In genomic region chr6:43570876-43571441, GRCh38 we compare ENCODE assay signal across 7 cellular contexts. TPM values are rescaled to one million over a fixed set of nuclear protein-coding genes. Genes with fewer than 3 reads are reported as not detected.
DNase-seq lines count a peak whose midpoint lies in the region; ATAC-seq lines count a peak whose summit lies in the region.
"Had no signal": no experiment of that assay in that cellular context is flagged by ENCODE, and none has a peak within 500 bp of the region (broad histone marks: within the 10 kb centered on the region; RNA-seq: fewer than 3 reads in every experiment).

No MANE protein-coding gene starts in this region.

- no peaks in the 10 kb centered on the region for H3K9me3 Mint-ChIP-seq in activated CD4-positive, alpha-beta T cell treated with anti-CD3 and anti-CD28 coated beads, Interleukin-2, amount 10 ng/mL, durations not matched to agents 7 days and 5 days
- H3K9me3 Mint-ChIP-seq in activated CD8-positive, alpha-beta T cell treated with anti-CD3 and anti-CD28 coated beads, Interleukin-2, amount 10 ng/mL, durations not matched to agents 7 days and 5 days (ENCODE audit: insufficient read depth), result no peaks in the 10 kb centered on the region
- H3K9me3 Mint-ChIP-seq: H9 had no signal

- CTCF ChIA-PET in activated CD4-positive, alpha-beta T cell treated with anti-CD3 and anti-CD28 coated beads, Interleukin-2, amount 10 ng/mL, durations not matched to agents 7 days and 5 days (lab: Charles Lee), result interaction anchor here (0.7 to 1.6 kb wide), 4 partner anchors 14 to 49 kb away, joined by 3 to 4 read pairs (median 4); no protein-coding TSS in a partner anchor
- CTCF ChIA-PET in activated CD8-positive, alpha-beta T cell treated with anti-CD3 and anti-CD28 coated beads, Interleukin-2, amount 10 ng/mL, durations not matched to agents 7 days and 5 days (lab: Charles Lee), result interaction anchor here (1.2 to 1.6 kb wide), 2 partner anchors 8 to 37 kb away, joined by 4 to 6 read pairs; no protein-coding TSS in a partner anchor

- peak overlapping the region; percentile 70 for H3K27ac Mint-ChIP-seq in activated CD4-positive, alpha-beta T cell treated with anti-CD3 and anti-CD28 coated beads, Interleukin-2, amount 10 ng/mL, durations not matched to agents 7 days and 5 days
- peak overlapping the region; percentile 36 for H3K27ac Mint-ChIP-seq in activated CD8-positive, alpha-beta T cell treated with anti-CD3 and anti-CD28 coated beads, Interleukin-2, amount 10 ng/mL, durations not matched to agents 7 days and 5 days

- no peak for DNase-seq in activated CD4-positive, alpha-beta T cell treated with anti-CD3 and anti-CD28 coated beads, Interleukin-2, amount 10 ng/mL, durations not matched to agents 7 days and 5 days
- no peak for DNase-seq in activated CD4-positive, alpha-beta T cell treated with anti-CD3 and anti-CD28 coated beads, Interleukin-2, amount 50 U/mL, for 4 hours
- DNase-seq in activated CD8-positive, alpha-beta T cell treated with anti-CD3 and anti-CD28 coated beads, Interleukin-2, amount 10 ng/mL, durations not matched to agents 7 days and 5 days, result no peak
- DNase-seq in renal cortical epithelial cell (ENCODE audit: low read depth), result peak; percentile 93
- no peak for DNase-seq in stimulated activated CD4-positive, alpha-beta T cell treated with anti-CD3 and anti-CD28 coated beads, Interleukin-12 subunit alpha, Interleukin-12 subunit beta, amount 100 ng/mL, for 4 hours
- DNase-seq: H9 had no signal

- no peaks in the 10 kb centered on the region for H3K27me3 Mint-ChIP-seq in activated CD4-positive, alpha-beta T cell treated with anti-CD3 and anti-CD28 coated beads, Interleukin-2, amount 10 ng/mL, durations not matched to agents 7 days and 5 days
- no peaks in the 10 kb centered on the region for H3K27me3 Mint-ChIP-seq in activated CD8-positive, alpha-beta T cell treated with anti-CD3 and anti-CD28 coated beads, Interleukin-2, amount 10 ng/mL, durations not matched to agents 7 days and 5 days (ENCODE audit: low read depth)

- H3K36me3 Mint-ChIP-seq in activated CD4-positive, alpha-beta T cell treated with anti-CD3 and anti-CD28 coated beads, Interleukin-2, amount 10 ng/mL, durations not matched to agents 7 days and 5 days (ENCODE audit: low read depth), result peaks cover 39% of the 10 kb centered on the region
- peaks cover 47% of the 10 kb centered on the region for H3K36me3 Mint-ChIP-seq in activated CD8-positive, alpha-beta T cell treated with anti-CD3 and anti-CD28 coated beads, Interleukin-2, amount 10 ng/mL, durations not matched to agents 7 days and 5 days (ENCODE audit: low read depth)

- ATAC-seq in activated CD8-positive, alpha-beta T cell treated with anti-CD3 and anti-CD28 coated beads, Interleukin-2, amount 10 ng/mL, durations not matched to agents 7 days and 5 days, result no peak
- no peak for ATAC-seq in HG02623 (IDR thresholded peaks at IDR 0.05; ENCODE audit: unreplicated experiment)

- peaks cover 35% of the 10 kb centered on the region for H3K4me1 Mint-ChIP-seq in activated CD4-positive, alpha-beta T cell treated with anti-CD3 and anti-CD28 coated beads, Interleukin-2, amount 10 ng/mL, durations not matched to agents 7 days and 5 days
- peaks cover 23% of the 10 kb centered on the region for H3K4me1 Mint-ChIP-seq in activated CD8-positive, alpha-beta T cell treated with anti-CD3 and anti-CD28 coated beads, Interleukin-2, amount 10 ng/mL, durations not matched to agents 7 days and 5 days (ENCODE audit: low read depth)

- no peak overlapping the region for H3K4me3 Mint-ChIP-seq in activated CD4-positive, alpha-beta T cell treated with anti-CD3 and anti-CD28 coated beads, Interleukin-2, amount 10 ng/mL, durations not matched to agents 7 days and 5 days
- no peak overlapping the region for H3K4me3 Mint-ChIP-seq in activated CD8-positive, alpha-beta T cell treated with anti-CD3 and anti-CD28 coated beads, Interleukin-2, amount 10 ng/mL, durations not matched to agents 7 days and 5 days
- H3K4me3 Mint-ChIP-seq: H9 had no signal

- POLR2A ChIA-PET in activated CD4-positive, alpha-beta T cell treated with anti-CD3 and anti-CD28 coated beads, Interleukin-2, amount 10 ng/mL, durations not matched to agents 7 days and 5 days (lab: Charles Lee), result interaction anchor here (1.0 kb wide), 1 partner anchor 58 kb away, joined by 4 read pairs; the partner anchor contains the start of gene GTPBP2
- POLR2A ChIA-PET in activated CD8-positive, alpha-beta T cell treated with anti-CD3 and anti-CD28 coated beads, Interleukin-2, amount 10 ng/mL, durations not matched to agents 7 days and 5 days (lab: Charles Lee), result interaction anchor here (0.9 to 1.0 kb wide), 2 partner anchors 14 to 50 kb away, joined by 3 to 4 read pairs; no protein-coding TSS in a partner anchor

RNA-seq across cellular contexts. Expression of gene XPO5, which starts 4.9 kb away (rescaled TPM):
- 10 to 100 TPM; 55.5 to 60.3 TPM for total RNA-seq in activated CD4-positive, alpha-beta T cell treated with anti-CD3 and anti-CD28 coated beads, Interleukin-2, amount 10 ng/mL, durations not matched to agents 7 days and 5 days
- 10 to 100 TPM; 57.6 to 62.1 TPM for total RNA-seq in activated CD8-positive, alpha-beta T cell treated with anti-CD3 and anti-CD28 coated beads, Interleukin-2, amount 10 ng/mL, durations not matched to agents 7 days and 5 days
- 39.8 and 49.1 TPM in 2 replicates for total RNA-seq in renal cortical epithelial cell

RNA-seq across cellular contexts. Expression of gene POLH, which starts 5.0 kb away (rescaled TPM):
- 10 to 100 TPM; 80.3 to 87.0 TPM for total RNA-seq in activated CD4-positive, alpha-beta T cell treated with anti-CD3 and anti-CD28 coated beads, Interleukin-2, amount 10 ng/mL, durations not matched to agents 7 days and 5 days
- total RNA-seq in activated CD8-positive, alpha-beta T cell treated with anti-CD3 and anti-CD28 coated beads, Interleukin-2, amount 10 ng/mL, durations not matched to agents 7 days and 5 days, result 10 to 100 TPM; 73.1 to 75.2 TPM
- total RNA-seq in renal cortical epithelial cell, result 33.0 and 47.8 TPM in 2 replicates

RNA-seq across cellular contexts. Expression of gene POLR1C, which starts 54.1 kb away (rescaled TPM):
- total RNA-seq in activated CD4-positive, alpha-beta T cell treated with anti-CD3 and anti-CD28 coated beads, Interleukin-2, amount 10 ng/mL, durations not matched to agents 7 days and 5 days, result 10 to 100 TPM; 23.1 to 33.4 TPM
- 10 to 100 TPM; 34.7 to 35.4 TPM for total RNA-seq in activated CD8-positive, alpha-beta T cell treated with anti-CD3 and anti-CD28 coated beads, Interleukin-2, amount 10 ng/mL, durations not matched to agents 7 days and 5 days
- total RNA-seq in renal cortical epithelial cell, result 36.1 and 49.0 TPM in 2 replicates

RNA-seq across cellular contexts. Expression of gene YIPF3, which starts 54.2 kb away (rescaled TPM):
- total RNA-seq in activated CD4-positive, alpha-beta T cell treated with anti-CD3 and anti-CD28 coated beads, Interleukin-2, amount 10 ng/mL, durations not matched to agents 7 days and 5 days, result 10 to 100 TPM; 68.1 to 71.7 TPM
- total RNA-seq in activated CD8-positive, alpha-beta T cell treated with anti-CD3 and anti-CD28 coated beads, Interleukin-2, amount 10 ng/mL, durations not matched to agents 7 days and 5 days, result 10 to 100 TPM; 55.6 to 59.0 TPM
- 114 and 161 TPM in 2 replicates for total RNA-seq in renal cortical epithelial cell

RNA-seq across cellular contexts. Expression of gene GTPBP2, which starts 58.1 kb away (rescaled TPM):
- total RNA-seq in activated CD4-positive, alpha-beta T cell treated with anti-CD3 and anti-CD28 coated beads, Interleukin-2, amount 10 ng/mL, durations not matched to agents 7 days and 5 days, result 10 to 100 TPM; 91.9 to 98.3 TPM
- total RNA-seq in activated CD8-positive, alpha-beta T cell treated with anti-CD3 and anti-CD28 coated beads, Interleukin-2, amount 10 ng/mL, durations not matched to agents 7 days and 5 days, result 10 to 100 TPM; 94.3 to 99.4 TPM
- total RNA-seq in renal cortical epithelial cell, result 46.0 and 53.2 TPM in 2 replicates
